Comparison of ENCODE assay signal across 8 cellular contexts in the genomic region with DNA sequence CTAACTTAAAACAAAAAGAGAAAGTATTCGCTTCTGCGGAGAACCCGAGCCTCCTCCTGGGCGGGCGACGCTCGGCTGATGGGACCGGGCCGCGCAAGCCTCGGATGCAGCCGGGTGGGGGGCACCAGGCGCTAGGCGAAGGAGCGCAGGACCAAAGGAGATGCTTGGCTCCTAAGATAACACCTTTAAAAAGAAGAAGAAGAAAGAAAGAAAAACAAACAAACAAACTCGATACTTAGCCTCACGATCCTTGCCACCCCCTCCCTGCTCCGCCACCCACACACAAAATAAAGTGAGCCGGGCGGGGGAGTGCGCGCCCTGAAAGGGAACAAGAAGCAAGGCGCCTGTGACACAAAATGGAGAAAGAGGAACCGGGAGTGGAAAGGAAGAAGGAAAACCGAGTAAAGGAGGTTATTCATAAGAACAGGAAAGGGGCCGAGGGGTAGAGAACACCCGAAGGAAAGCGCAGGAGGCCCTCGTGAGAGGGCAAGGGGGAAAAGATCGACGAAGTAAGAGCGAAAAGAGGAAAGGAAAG. TPM values are rescaled to one million over a fixed set of nuclear protein-coding genes. Genes with fewer than 3 reads are reported as not detected.
A peak's percentile ranks its signal among the peaks of the same experiment; 100 is the strongest.
DNase-seq lines count a peak whose midpoint lies in the region; ATAC-seq and TF ChIP-seq lines count a peak whose summit lies in the region.

No MANE protein-coding gene starts in this region.

- peak overlapping the region; percentile 99 for H3K27ac Mint-ChIP-seq in activated T-helper 17 cell treated with anti-CD3 and anti-CD28 coated beads, Interleukin-2, amount 50 U/mL, for 72 hours
- H3K27ac Mint-ChIP-seq in nephron progenitor cell, result no peak overlapping the region

- H3K9me3 ChIP-seq in NT2/D1 (ENCODE audit: insufficient read depth, low read length) (no peaks in the 10 kb centered on the region), stomach (no peaks in the 10 kb centered on the region)

- 0 to 1% (median 1%) methylated on average over 32 of the region's 32 CpGs for WGBS in stomach, 5 donors

- TF ChIP-seq CTCF in fibroblast of villous mesenchyme (IDR thresholded peaks at IDR 0.05; ENCODE audit: insufficient read depth, low read depth, low read length), result no peak
- no peak for TF ChIP-seq CTCF in nephron progenitor cell (IDR thresholded peaks at IDR 0.05)
- no peak for TF ChIP-seq CTCF in stomach (IDR thresholded peaks at IDR 0.05)

- H3K4me1 ChIP-seq in NT2/D1 (ENCODE audit: insufficient read depth, insufficient read length) (no peaks in the 10 kb centered on the region), stomach (peaks cover 0 to 28% (median 14%) of the 10 kb centered on the region in 4 donors)

- H3K4me3 ChIP-seq in NT2/D1 (ENCODE audit: insufficient read length, low read depth) (peak overlapping the region; percentile 45), fibroblast of villous mesenchyme (ENCODE audit: low read depth, low read length) (peak overlapping the region; percentile 56), stomach (peak overlapping the region; percentile 75 to 89 (median 81))

- peaks cover 40% of the 10 kb centered on the region for H3K36me3 Mint-ChIP-seq in activated T-helper 17 cell treated with anti-CD3 and anti-CD28 coated beads, Interleukin-2, amount 50 U/mL, for 72 hours (ENCODE audit: low read depth)
- no peaks in the 10 kb centered on the region for H3K36me3 Mint-ChIP-seq in nephron progenitor cell (ENCODE audit: low read depth)

- H3K4me1 Mint-ChIP-seq in activated T-helper 17 cell treated with anti-CD3 and anti-CD28 coated beads, Interleukin-2, amount 50 U/mL, for 72 hours, result peaks cover 18% of the 10 kb centered on the region
- peaks cover 18% of the 10 kb centered on the region for H3K4me1 Mint-ChIP-seq in nephron progenitor cell

- DNase-seq in NK-92 treated with Interleukin-12 subunit alpha and Interleukin-12 subunit beta, amount 100 ng/mL, for 24 hours (lab: John Stamatoyannopoulos, UW), result peak; percentile 7
- no peak for DNase-seq in NK-92 (lab: John Stamatoyannopoulos, UW; ENCODE audit: unreplicated experiment)
- no peak for DNase-seq in NT2/D1 (ENCODE audit: low read depth, low spot score)
- DNase-seq in fibroblast of villous mesenchyme (ENCODE audit: low read depth), result peak; percentile 60
- DNase-seq in nephron progenitor cell, result peak; percentile 58
- peak; percentile 49 for DNase-seq in stomach

- peak; percentile 45 for ATAC-seq in HG03064 (IDR thresholded peaks at IDR 0.05; ENCODE audit: low read depth, unreplicated experiment)
- ATAC-seq in activated T-helper 17 cell treated with anti-CD3 and anti-CD28 coated beads, Interleukin-2, amount 50 U/mL, for 72 hours (replicated peaks), result peak; percentile 22

- no peaks in the 10 kb centered on the region for H3K9me3 Mint-ChIP-seq in activated T-helper 17 cell treated with anti-CD3 and anti-CD28 coated beads, Interleukin-2, amount 50 U/mL, for 72 hours
- no peaks in the 10 kb centered on the region for H3K9me3 Mint-ChIP-seq in nephron progenitor cell

- peak overlapping the region; percentile 58 for H3K9ac ChIP-seq in NT2/D1 (ENCODE audit: insufficient read length, low read depth)

- peak overlapping the region; percentile 92 for H3K4me3 Mint-ChIP-seq in activated T-helper 17 cell treated with anti-CD3 and anti-CD28 coated beads, Interleukin-2, amount 50 U/mL, for 72 hours
- peak overlapping the region; percentile 91 for H3K4me3 Mint-ChIP-seq in nephron progenitor cell

- H3K27me3 ChIP-seq in NT2/D1 (ENCODE audit: insufficient read depth, insufficient read length), result peaks cover 59% of the 10 kb centered on the region
- H3K27me3 ChIP-seq in stomach, result peaks cover 0 to 16% (median 14%) of the 10 kb centered on the region in 3 donors

- H3K27ac ChIP-seq in stomach, result peak overlapping the region; percentile 85 to 96 (median 94)

- H3K27me3 Mint-ChIP-seq in activated T-helper 17 cell treated with anti-CD3 and anti-CD28 coated beads, Interleukin-2, amount 50 U/mL, for 72 hours, result no peaks in the 10 kb centered on the region
- peaks cover 62% of the 10 kb centered on the region for H3K27me3 Mint-ChIP-seq in nephron progenitor cell (ENCODE audit: low read depth, poor library complexity)

- H3K36me3 ChIP-seq in NT2/D1 (ENCODE audit: insufficient read depth, insufficient read length, low read length), result no peaks in the 10 kb centered on the region
- H3K36me3 ChIP-seq in stomach, result no peaks in the 10 kb centered on the region

- TF ChIP-seq POLR2A in stomach (IDR thresholded peaks at IDR 0.05), result no peak

- intact Hi-C loops in stomach (cut with DNase I; ENCODE audit: low total_unique reads), result no loop called here

- TF ChIP-seq EP300 in stomach (IDR thresholded peaks at IDR 0.05), result no peak

RNA-seq across cellular contexts. Expression of gene EBLN1, which starts 34.0 kb away (rescaled TPM):
- total RNA-seq in activated T-helper 17 cell treated with anti-CD3 and anti-CD28 coated beads, Interleukin-2, amount 50 U/mL, for 72 hours, result not detected
- total RNA-seq in fibroblast of villous mesenchyme, result not detected in 2 replicates
- total RNA-seq in stomach, result not detected
- polyA plus RNA-seq in stomach, result not detected

Comparison
In these comparisons a context has a peak if more than half of its experiments do, and no peak if none do; other contexts are left out.
1. DNase-seq: peak in NK-92 treated with Interleukin-12 subunit alpha and Interleukin-12 subunit beta, amount 100 ng/mL, for 24 hours (single experiment), fibroblast of villous mesenchyme (single experiment), nephron progenitor cell (single experiment) and stomach (single experiment); none in NK-92 (single experiment) and NT2/D1 (single experiment).
2. Peak in every context shown above with its lines, with median percentiles within 50 percentile points of each other: H3K4me3 ChIP-seq.